7 cellular contexts compared by ENCODE assay signal in genomic region chr1:67713071-67713806, GRCh38. TPM values are rescaled to one million over a fixed set of nuclear protein-coding genes. Genes with fewer than 3 reads are reported as not detected.
DNase-seq lines count a peak whose midpoint lies in the region; ATAC-seq and TF ChIP-seq lines count a peak whose summit lies in the region.

No MANE protein-coding gene starts in this region.

- TF ChIP-seq CTCF in stomach (IDR thresholded peaks at IDR 0.05) = no peak

- TF ChIP-seq EP300 in stomach (IDR thresholded peaks at IDR 0.05) = no peak

- peak overlapping the region; percentile 36 for H3K4me3 ChIP-seq in endocrine pancreas (ENCODE audit: control insufficient read depth, insufficient read depth, low read length)
- peak overlapping the region in 1 of 4 donors; percentile 8 for H3K4me3 ChIP-seq in stomach

- intact Hi-C loops in stomach (cut with DNase I; ENCODE audit: low total_unique reads) = no loop called here

- H3K9me3 ChIP-seq in endocrine pancreas (ENCODE audit: control insufficient read depth, low read length) (no peaks in the 10 kb centered on the region), stomach (no peaks in the 10 kb centered on the region)

- H3K9ac ChIP-seq in endocrine pancreas (ENCODE audit: control insufficient read depth, insufficient read depth, low read length) = no peak overlapping the region

- no peaks in the 10 kb centered on the region for H3K27me3 ChIP-seq in endocrine pancreas (ENCODE audit: control insufficient read depth, insufficient read depth, low read length)
- H3K27me3 ChIP-seq in stomach = no peaks in the 10 kb centered on the region

- no peak for TF ChIP-seq POLR2A in stomach (IDR thresholded peaks at IDR 0.05)

- H3K36me3 ChIP-seq in endocrine pancreas (ENCODE audit: control insufficient read depth, insufficient read depth, low read length) (no peaks in the 10 kb centered on the region), stomach (no peaks in the 10 kb centered on the region)

- peak overlapping the region; percentile 65 to 78 (median 69) for H3K27ac ChIP-seq in stomach

- ATAC-seq in HG03442 (IDR thresholded peaks at IDR 0.05; ENCODE audit: unreplicated experiment) = peak; percentile 38
- no peak for ATAC-seq in GM18907 (IDR thresholded peaks at IDR 0.05; ENCODE audit: unreplicated experiment)

- 42 to 64% (median 55%) methylated on average over 3 of the region's 3 CpGs for WGBS in stomach, 5 donors

- H3K4me1 ChIP-seq in endocrine pancreas (ENCODE audit: control insufficient read depth, insufficient read depth, low read length) (peaks cover 5% of the 10 kb centered on the region), stomach (peaks cover 53 to 92% (median 71%) of the 10 kb centered on the region in 4 donors)

- peak; percentile 96 to 99 for DNase-seq in NCI-H526 (lab: John Stamatoyannopoulos, UW)
- peak; percentile 64 for DNase-seq in stomach
- no peak for DNase-seq in activated CD4-positive, alpha-beta T cell treated with anti-CD3 and anti-CD28 coated beads for 1 hour
- no peak for DNase-seq in cortex of kidney (lab: John Stamatoyannopoulos, UW)

RNA-seq across cellular contexts. Expression of gene GADD45A, which starts 28.2 kb away (rescaled TPM):
- total RNA-seq in stomach = 10 to 100 TPM in 4 of 5 donors, 1 to 10 TPM in 1; 4.7 to 63.8 (median 37.5) TPM
- 10 to 100 TPM; 31.6 to 84.8 (median 39.4) TPM for polyA plus RNA-seq in stomach

Comparison
In these comparisons a context has a peak if more than half of its experiments do, and no peak if none do; other contexts are left out.
1. DNase-seq: peak in NCI-H526 (2 of 2) and stomach (single experiment); none in activated CD4-positive, alpha-beta T cell treated with anti-CD3 and anti-CD28 coated beads for 1 hour (single experiment) and cortex of kidney (single experiment).